Comparison of ENCODE assay signal across 9 cellular contexts in genomic region chr1:42937141-42937696, GRCh38. TPM values are rescaled to one million over a fixed set of nuclear protein-coding genes. Genes with fewer than 3 reads are reported as not detected.
DNase-seq lines count a peak whose midpoint lies in the region; ATAC-seq and TF ChIP-seq lines count a peak whose summit lies in the region.
"Had no signal": no experiment of that assay in that cellular context is flagged by ENCODE, and none has a peak within 500 bp of the region (broad histone marks: within the 10 kb centered on the region; RNA-seq: fewer than 3 reads in every experiment).

No MANE protein-coding gene starts in this region.

- no peaks in the 10 kb centered on the region for H3K9me2 ChIP-seq in SU-DHL-6 (replicated peaks; ENCODE audit: insufficient read depth, low read length)

- peaks cover 100% of the 10 kb centered on the region for H3K4me1 Mint-ChIP-seq in stimulated activated naive CD8-positive, alpha-beta T cell treated with anti-CD3 and anti-CD28 coated beads, Interleukin-15, Interleukin-2, amounts not matched to agents 100 ng/mL and 50 ng/mL, for 24 hours (ENCODE audit: low read depth)

- peak overlapping the region; percentile 15 for H3K4me3 Mint-ChIP-seq in stimulated activated naive CD8-positive, alpha-beta T cell treated with anti-CD3 and anti-CD28 coated beads, Interleukin-15, Interleukin-2, amounts not matched to agents 100 ng/mL and 50 ng/mL, for 24 hours

- TF ChIP-seq CTCF in SU-DHL-6 (IDR thresholded peaks at IDR 0.05; ENCODE audit: insufficient read depth, low read length, poor library complexity, severe bottlenecking) (no peak), fibroblast of villous mesenchyme (IDR thresholded peaks at IDR 0.05; ENCODE audit: insufficient read depth, low read depth, low read length) (no peak)

- H4K20me1 ChIP-seq in SU-DHL-6 (ENCODE audit: low read depth, low read length), result no peaks in the 10 kb centered on the region

- peak overlapping the region; percentile 82 for H3K27ac Mint-ChIP-seq in stimulated activated naive CD8-positive, alpha-beta T cell treated with anti-CD3 and anti-CD28 coated beads, Interleukin-15, Interleukin-2, amounts not matched to agents 100 ng/mL and 50 ng/mL, for 24 hours

- H3K79me2 ChIP-seq in SU-DHL-6 (ENCODE audit: insufficient read depth, low read length), result peaks cover 29% of the 10 kb centered on the region

- H3K9me3 ChIP-seq in SU-DHL-6 (ENCODE audit: insufficient read depth, low read length), result no peaks in the 10 kb centered on the region

- no peaks in the 10 kb centered on the region for H3K27me3 ChIP-seq in SU-DHL-6 (ENCODE audit: low read length)

- H3K4me3 ChIP-seq in SU-DHL-6 (ENCODE audit: insufficient read depth, low read length, poor library complexity, severe bottlenecking), result no peak overlapping the region
- H3K4me3 ChIP-seq in fibroblast of villous mesenchyme (ENCODE audit: low read depth, low read length), result no peak overlapping the region

- no peaks in the 10 kb centered on the region for H3K36me3 ChIP-seq in SU-DHL-6 (ENCODE audit: low read length)

- H3K27ac ChIP-seq in SU-DHL-6 (ENCODE audit: low read depth, low read length), result peak overlapping the region; percentile 98

- peaks cover 75% of the 10 kb centered on the region for H3K36me3 Mint-ChIP-seq in stimulated activated naive CD8-positive, alpha-beta T cell treated with anti-CD3 and anti-CD28 coated beads, Interleukin-15, Interleukin-2, amounts not matched to agents 100 ng/mL and 50 ng/mL, for 24 hours (ENCODE audit: low read depth)

- DNase-seq in SIG-M5 treated with dmso at 0.1 percent for 504 hours (lab: John Stamatoyannopoulos, UW; ENCODE audit: unreplicated experiment) (peak; percentile 42), SIG-M5 (lab: John Stamatoyannopoulos, UW) (no peak), fibroblast of villous mesenchyme (ENCODE audit: low read depth) (peak; percentile 85), cerebellar cortex (ENCODE audit: low spot score) (no peak), HUDEP-2 (lab: John Stamatoyannopoulos, UW; ENCODE audit: unreplicated experiment in 76 of 76) (no peak)
- DNase-seq: left ventricle myocardium superior had no signal

- peaks cover 47% of the 10 kb centered on the region for H3F3A ChIP-seq in SU-DHL-6 (ENCODE audit: insufficient read depth)

- H3K9ac ChIP-seq in SU-DHL-6 (ENCODE audit: low read length), result no peak overlapping the region

- H3K9me3 Mint-ChIP-seq in stimulated activated naive CD8-positive, alpha-beta T cell treated with anti-CD3 and anti-CD28 coated beads, Interleukin-15, Interleukin-2, amounts not matched to agents 100 ng/mL and 50 ng/mL, for 24 hours, result no peaks in the 10 kb centered on the region

- no peak for ATAC-seq in HG03439 (IDR thresholded peaks at IDR 0.05; ENCODE audit: unreplicated experiment)
- ATAC-seq: left ventricle myocardium superior had no signal

- H3K27me3 Mint-ChIP-seq in stimulated activated naive CD8-positive, alpha-beta T cell treated with anti-CD3 and anti-CD28 coated beads, Interleukin-15, Interleukin-2, amounts not matched to agents 100 ng/mL and 50 ng/mL, for 24 hours, result no peaks in the 10 kb centered on the region

- H2AFZ ChIP-seq in SU-DHL-6 (ENCODE audit: low read depth, low read length, severe bottlenecking), result no peak overlapping the region

- peak overlapping the region; percentile 51 for H3K4me2 ChIP-seq in SU-DHL-6 (ENCODE audit: low read depth, low read length, poor library complexity, severe bottlenecking)

RNA-seq across cellular contexts. Expression of gene SLC2A1, which starts 21.4 kb away (rescaled TPM):
- total RNA-seq in fibroblast of villous mesenchyme, result 90.8 and 118 TPM in 2 replicates

Comparison
In these comparisons a context has a peak if more than half of its experiments do, and no peak if none do; other contexts are left out.
1. DNase-seq: peak in SIG-M5 treated with dmso at 0.1 percent for 504 hours (single experiment) and fibroblast of villous mesenchyme (single experiment); none in SIG-M5 (single experiment), cerebellar cortex (single experiment) and HUDEP-2 (0 of 76).